Comparison of ENCODE assay signal across 17 cellular contexts in the genomic region with DNA sequence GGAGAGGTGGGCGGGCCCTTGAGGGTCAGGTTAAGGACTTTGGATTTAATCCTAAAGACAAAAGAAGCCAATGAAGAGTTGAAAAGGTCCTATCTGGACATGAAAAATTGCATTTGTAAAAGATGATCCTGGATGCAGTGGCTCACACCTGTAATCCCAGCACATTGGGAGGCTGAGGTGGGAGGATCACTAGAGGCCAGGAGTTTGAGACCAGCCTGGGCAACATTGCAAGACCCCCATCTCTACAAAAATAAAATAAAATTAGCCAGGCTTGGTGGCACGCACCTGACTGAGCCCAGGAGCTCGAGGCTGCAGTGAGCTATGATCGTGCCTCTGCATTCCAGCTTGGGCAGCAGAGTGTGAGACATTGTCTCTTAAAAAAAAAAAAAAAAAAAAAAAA.
"Had no signal": no experiment of that assay in that cellular context is flagged by ENCODE, and none has a peak within 500 bp of the region (broad histone marks: within the 10 kb centered on the region; RNA-seq: fewer than 3 reads in every experiment).

No MANE protein-coding gene starts in this region.

- H3K36me3 Mint-ChIP-seq: naive B cell had no signal

- H3K27ac Mint-ChIP-seq: nephron progenitor cell had no signal

- H3K9me3 Mint-ChIP-seq: naive B cell, nephron progenitor cell had no signal

- H3K4me3 ChIP-seq: right atrium auricular region, smooth muscle cell, thyroid gland, upper lobe of left lung had no signal

- H3K27me3 ChIP-seq: right atrium auricular region, thyroid gland, upper lobe of left lung, uterus had no signal

- H3K36me3 ChIP-seq: heart left ventricle, neutrophil, right atrium auricular region, thyroid gland, upper lobe of left lung, uterus had no signal

- DNase-seq: cortex of kidney; effector memory CD4-positive, alpha-beta T cell; heart left ventricle; hippocampal formation; kidney glomerular epithelial cell; mesendoderm; naive B cell; nephron progenitor cell; stimulated activated CD4-positive, alpha-beta T cell treated with anti-CD3 and anti-CD28 coated beads, Interleukin-2, amount 100 ng/mL, for 48 hours; stimulated activated naive CD4-positive, alpha-beta T cell treated with Interleukin-2 at 50 U/mL for 16 hours; thyroid gland; upper lobe of left lung; uterus had no signal

- H3K9me3 ChIP-seq: heart left ventricle, neutrophil, right atrium auricular region, thyroid gland, upper lobe of left lung, uterus had no signal

- H3K27ac ChIP-seq: neutrophil, right atrium auricular region, upper lobe of left lung had no signal

- ATAC-seq: esophagus mucosa, heart left ventricle had no signal
